ENCODE assay signal across 10 cellular contexts in genomic region chr11:87081358-87081757, GRCh38. TPM values are rescaled to one million over a fixed set of nuclear protein-coding genes. Genes with fewer than 3 reads are reported as not detected.
DNase-seq lines count a peak whose midpoint lies in the region; ATAC-seq and TF ChIP-seq lines count a peak whose summit lies in the region.
"Had no signal": no experiment of that assay in that cellular context is flagged by ENCODE, and none has a peak within 500 bp of the region (broad histone marks: within the 10 kb centered on the region; RNA-seq: fewer than 3 reads in every experiment).

No MANE protein-coding gene starts in this region.

- H3K4me1 ChIP-seq in Loucy (ENCODE audit: insufficient read depth, low read length, poor library complexity, severe bottlenecking) (peaks cover 9% of the 10 kb centered on the region), colonic mucosa (no peaks in the 10 kb centered on the region)

- no peak overlapping the region for H3K27ac ChIP-seq in colonic mucosa
- H3K27ac ChIP-seq: brain microvascular endothelial cell had no signal

- no peak overlapping the region for H3K9ac ChIP-seq in Loucy (ENCODE audit: low read depth, low read length, poor library complexity, severe bottlenecking)
- H3K9ac ChIP-seq in colonic mucosa (ENCODE audit: low read depth in 2 of 2, low read length in 2 of 2) = no peak overlapping the region

- ATAC-seq in GM21529 (IDR thresholded peaks at IDR 0.05; ENCODE audit: unreplicated experiment) = peak; percentile 84
- no peak for ATAC-seq in HG03097 (IDR thresholded peaks at IDR 0.05; ENCODE audit: low FRiP score, unreplicated experiment)
- ATAC-seq in omental fat pad (ENCODE audit: low FRiP score) = no peak

- H3K27me3 ChIP-seq in Loucy (ENCODE audit: insufficient read depth, low read length, poor library complexity, severe bottlenecking) = no peaks in the 10 kb centered on the region
- H3K27me3 ChIP-seq in colonic mucosa = no peaks in the 10 kb centered on the region
- H3K27me3 ChIP-seq: brain microvascular endothelial cell, MG63 had no signal

- no peaks in the 10 kb centered on the region for H3K9me2 ChIP-seq in Loucy (replicated peaks; ENCODE audit: low read depth, low read length)

- H3K79me2 ChIP-seq in Loucy (ENCODE audit: insufficient read depth, low read length) = 0 out of 2 replicates have a peak, but pooled peaks cover 3% of the 10 kb centered on the region

- no peaks in the 10 kb centered on the region for H3F3A ChIP-seq in Loucy (ENCODE audit: low read depth)

- H3K36me3 ChIP-seq in Loucy (ENCODE audit: insufficient read depth, low read length) = peaks cover 19% of the 10 kb centered on the region; the same call in 1 of the 2 replicates
- H3K36me3 ChIP-seq in colonic mucosa = no peaks in the 10 kb centered on the region
- H3K36me3 ChIP-seq: brain microvascular endothelial cell, MG63 had no signal

- no peaks in the 10 kb centered on the region for H4K20me1 ChIP-seq in Loucy (ENCODE audit: insufficient read depth, low read length, poor library complexity, severe bottlenecking)

- H3K4me1 Mint-ChIP-seq in activated T-cell treated with anti-CD3 and anti-CD28 coated beads, Interleukin-2, amount 50 U/mL, for 24 hours (ENCODE audit: low read depth) = peaks cover 25% of the 10 kb centered on the region
- peaks cover 16% of the 10 kb centered on the region for H3K4me1 Mint-ChIP-seq in nephron progenitor cell

- H3K4me3 Mint-ChIP-seq in activated T-cell treated with anti-CD3 and anti-CD28 coated beads, Interleukin-2, amount 50 U/mL, for 24 hours = peak overlapping the region; percentile 74
- H3K4me3 Mint-ChIP-seq in nephron progenitor cell = no peak overlapping the region

- no peaks in the 10 kb centered on the region for H3K9me3 Mint-ChIP-seq in activated T-cell treated with anti-CD3 and anti-CD28 coated beads, Interleukin-2, amount 50 U/mL, for 24 hours
- peaks cover 10% of the 10 kb centered on the region for H3K9me3 Mint-ChIP-seq in nephron progenitor cell

- H3K36me3 Mint-ChIP-seq in activated T-cell treated with anti-CD3 and anti-CD28 coated beads, Interleukin-2, amount 50 U/mL, for 24 hours (ENCODE audit: low read depth) = peaks cover 30% of the 10 kb centered on the region
- peaks cover 40% of the 10 kb centered on the region for H3K36me3 Mint-ChIP-seq in nephron progenitor cell (ENCODE audit: low read depth)

- H3K4me3 ChIP-seq in Loucy (ENCODE audit: low read length, poor library complexity, severe bottlenecking) (no peak overlapping the region), colonic mucosa (no peak overlapping the region)
- H3K4me3 ChIP-seq: MG63 had no signal

- no peak for DNase-seq in activated T-cell treated with anti-CD3 and anti-CD28 coated beads, Interleukin-2, amount 50 U/mL, for 24 hours
- DNase-seq in activated T-cell treated with anti-CD3 and anti-CD28 coated beads for 4 hours = no peak
- DNase-seq in nephron progenitor cell = no peak
- no peak for DNase-seq in colonic mucosa
- DNase-seq in omental fat pad (ENCODE audit: low spot score) = no peak
- DNase-seq: brain microvascular endothelial cell, MG63 had no signal

- intact Hi-C loops in colonic mucosa (cut with DNase I) = no loop called here

- H2AFZ ChIP-seq in Loucy (ENCODE audit: low read length) = no peak overlapping the region

- H3K27ac Mint-ChIP-seq in activated T-cell treated with anti-CD3 and anti-CD28 coated beads, Interleukin-2, amount 50 U/mL, for 24 hours = peak overlapping the region; percentile 89
- H3K27ac Mint-ChIP-seq in nephron progenitor cell = peak overlapping the region; percentile 14

- peaks cover 5% of the 10 kb centered on the region; the same call in 1 of the 2 replicates for H3K9me3 ChIP-seq in Loucy (ENCODE audit: insufficient read depth, low read depth, low read length)
- no peaks in the 10 kb centered on the region for H3K9me3 ChIP-seq in colonic mucosa
- H3K9me3 ChIP-seq: MG63 had no signal

- H3K4me2 ChIP-seq in Loucy (ENCODE audit: low read depth, low read length, poor library complexity, severe bottlenecking) = peak overlapping the region; percentile 7

- no peaks in the 10 kb centered on the region for H3K27me3 Mint-ChIP-seq in activated T-cell treated with anti-CD3 and anti-CD28 coated beads, Interleukin-2, amount 50 U/mL, for 24 hours
- no peaks in the 10 kb centered on the region for H3K27me3 Mint-ChIP-seq in nephron progenitor cell (ENCODE audit: low read depth, poor library complexity)

- TF ChIP-seq CTCF in Loucy (conservative IDR thresholded peaks at IDR 0.05; ENCODE audit: low read length) (no peak), nephron progenitor cell (IDR thresholded peaks at IDR 0.05) (no peak), colonic mucosa (IDR thresholded peaks at IDR 0.05) (no peak), omental fat pad (IDR thresholded peaks at IDR 0.05) (no peak)

RNA-seq across cellular contexts. Expression of gene TMEM135, which starts 43.6 kb away (rescaled TPM):
- total RNA-seq in colonic mucosa (10 to 100 TPM; 28.8 to 41.4 TPM), omental fat pad (10 to 100 TPM; 19.8 to 52.6 (median 38.9) TPM)
